In the genomic region with DNA sequence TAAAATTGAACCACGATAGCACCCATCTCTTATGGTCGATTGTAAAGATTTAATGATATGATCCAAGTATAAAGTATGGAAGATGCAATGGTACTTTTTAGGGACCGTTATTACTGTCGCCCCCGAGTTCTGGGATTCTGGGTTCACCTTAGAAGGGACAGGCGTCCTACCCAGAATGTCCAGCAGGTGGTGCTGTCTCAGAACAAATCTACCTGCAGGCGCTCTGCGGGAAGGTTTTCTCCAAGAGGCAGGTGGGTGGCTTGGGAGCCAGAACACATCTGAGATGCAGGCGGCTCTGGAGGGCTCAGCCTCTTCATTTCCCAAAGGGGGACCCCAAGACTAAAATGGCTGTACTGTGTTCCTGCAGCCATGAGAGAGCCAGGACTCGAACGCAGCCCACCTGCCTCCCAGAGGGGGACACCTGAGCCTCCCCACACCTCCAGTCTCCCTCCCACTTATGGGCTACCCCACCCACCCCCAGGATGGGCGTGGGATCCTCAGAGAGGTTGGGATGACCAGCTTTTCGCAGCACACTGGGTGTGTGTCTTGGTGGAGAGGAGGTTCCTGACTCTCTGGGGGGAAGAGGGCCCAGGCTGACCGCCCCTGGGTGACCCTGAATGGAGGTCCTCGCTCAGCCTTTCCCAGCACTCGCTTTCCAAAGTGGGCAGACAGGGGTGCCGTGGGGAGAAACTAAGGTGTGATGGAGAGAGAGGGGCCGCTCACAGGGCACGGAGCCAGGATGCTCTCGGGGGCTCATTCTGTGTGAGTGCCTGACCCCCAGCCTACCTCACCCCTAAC, we compare ENCODE assay signal across 8 cellular contexts. TPM values are rescaled to one million over a fixed set of nuclear protein-coding genes. Genes with fewer than 3 reads are reported as not detected.
DNase-seq lines count a peak whose midpoint lies in the region; ATAC-seq and TF ChIP-seq lines count a peak whose summit lies in the region.

No MANE protein-coding gene starts in this region.

- H3K4me2 ChIP-seq in OCI-LY7 (ENCODE audit: low read length): no peak overlapping the region

- H3K9me3 ChIP-seq in HEK293 (ENCODE audit: control insufficient read depth, insufficient read depth, low read depth, low read length): no peaks in the 10 kb centered on the region
- H3K9me3 ChIP-seq in OCI-LY7 (ENCODE audit: low read length): no peaks in the 10 kb centered on the region

- peaks cover 12% of the 10 kb centered on the region for H3K27me3 ChIP-seq in foreskin keratinocyte

- H3K4me3 ChIP-seq in HEK293 (ENCODE audit: low read depth, low read length): no peak overlapping the region
- no peak overlapping the region for H3K4me3 ChIP-seq in OCI-LY7 (ENCODE audit: low read depth, low read length, poor library complexity, severe bottlenecking)

- H3K36me3 ChIP-seq in HEK293 (ENCODE audit: control insufficient read depth in 2 of 2, insufficient read depth in 1 of 2, low read length in 2 of 2) (no peaks in the 10 kb centered on the region), OCI-LY7 (ENCODE audit: insufficient read depth, low read length) (no peaks in the 10 kb centered on the region)

- H3K9me2 ChIP-seq in OCI-LY7 (ENCODE audit: insufficient read depth, low read length): no peaks in the 10 kb centered on the region

- no peak overlapping the region for H3K27ac Mint-ChIP-seq in activated T-cell treated with anti-CD3 and anti-CD28 coated beads, Interleukin-2, amount 50 U/mL, for 72 hours
- H3K27ac Mint-ChIP-seq in osteocyte (ENCODE audit: unreplicated experiment) (peak overlapping the region; percentile 46), type B pancreatic cell (no peak overlapping the region)

- no peak overlapping the region for H2AFZ ChIP-seq in OCI-LY7 (ENCODE audit: low read length)

- CTCF ChIA-PET in HEK293 (lab: Yijun Ruan, JAX): interaction anchor here (0.5 to 14.6 kb wide), 86 partner anchors 9 to 1282 kb away, joined by 3 to 421 read pairs (median 4); no protein-coding TSS in a partner anchor
- CTCF ChIA-PET in OCI-LY7 (lab: Charles Lee; ENCODE audit: unreplicated experiment): interaction anchor here (0.5 to 1.6 kb wide), 8 partner anchors 13 to 374 kb away, joined by 3 to 9 read pairs (median 4); no protein-coding TSS in a partner anchor

- H3K27me3 Mint-ChIP-seq in activated T-cell treated with anti-CD3 and anti-CD28 coated beads, Interleukin-2, amount 50 U/mL, for 72 hours (ENCODE audit: low read depth): peaks cover 45% of the 10 kb centered on the region
- H3K27me3 Mint-ChIP-seq in osteocyte (ENCODE audit: unreplicated experiment): no peaks in the 10 kb centered on the region
- H3K27me3 Mint-ChIP-seq in type B pancreatic cell: peaks cover 36% of the 10 kb centered on the region

- no TSS peak for BruUV-seq in OCI-LY7 (replicated peaks; lab: Mats Ljungman, UMichigan)

- H3K36me3 Mint-ChIP-seq in activated T-cell treated with anti-CD3 and anti-CD28 coated beads, Interleukin-2, amount 50 U/mL, for 72 hours (ENCODE audit: insufficient read depth in 2 of 2): no peaks in the 10 kb centered on the region
- peaks cover 2% of the 10 kb centered on the region for H3K36me3 Mint-ChIP-seq in osteocyte (ENCODE audit: unreplicated experiment)
- no peaks in the 10 kb centered on the region for H3K36me3 Mint-ChIP-seq in type B pancreatic cell

- H3K79me2 ChIP-seq in OCI-LY7 (ENCODE audit: insufficient read depth, low read depth, low read length): no peaks in the 10 kb centered on the region

- H3K27ac ChIP-seq in C4-2B: no peak overlapping the region
- H3K27ac ChIP-seq in HEK293 (ENCODE audit: extremely low read depth, low read depth, low read length): no peak overlapping the region
- H3K27ac ChIP-seq in OCI-LY7 (ENCODE audit: low read depth, low read length, poor library complexity, severe bottlenecking): no peak overlapping the region
- no peak overlapping the region for H3K27ac ChIP-seq in foreskin keratinocyte

- intact Hi-C loops in OCI-LY7 (cut with micrococcal nuclease; ENCODE audit: unreplicated experiment): loop anchor here (1.0 to 5.0 kb wide), 5 partner anchors 178 to 375 kb away; no protein-coding TSS in a partner anchor

- no peaks in the 10 kb centered on the region for H4K20me1 ChIP-seq in OCI-LY7 (ENCODE audit: insufficient read depth, low read length)

- H3K4me3 Mint-ChIP-seq in activated T-cell treated with anti-CD3 and anti-CD28 coated beads, Interleukin-2, amount 50 U/mL, for 72 hours: no peak overlapping the region
- no peak overlapping the region for H3K4me3 Mint-ChIP-seq in osteocyte (ENCODE audit: unreplicated experiment)
- H3K4me3 Mint-ChIP-seq in type B pancreatic cell: no peak overlapping the region

- H3K4me1 Mint-ChIP-seq in activated T-cell treated with anti-CD3 and anti-CD28 coated beads, Interleukin-2, amount 50 U/mL, for 72 hours (ENCODE audit: low read depth): peaks cover 6% of the 10 kb centered on the region
- H3K4me1 Mint-ChIP-seq in osteocyte (ENCODE audit: unreplicated experiment): peaks cover 37% of the 10 kb centered on the region
- H3K4me1 Mint-ChIP-seq in type B pancreatic cell (ENCODE audit: unreplicated experiment): peaks cover 5% of the 10 kb centered on the region

- TF ChIP-seq CTCF in C4-2B (conservative IDR thresholded peaks at IDR 0.05) (peak; percentile 92), HEK293 (tag by site-specific recombination; IDR thresholded peaks at IDR 0.05) (peak; percentile 78), OCI-LY7 (conservative IDR thresholded peaks at IDR 0.05; ENCODE audit: low read length) (peak; percentile 97), foreskin keratinocyte (conservative IDR thresholded peaks at IDR 0.05) (peak; percentile 87), osteocyte (IDR thresholded peaks at IDR 0.05) (peak; percentile 93), type B pancreatic cell (conservative IDR thresholded peaks at IDR 0.05) (peak; percentile 97)

- POLR2A ChIA-PET in HEK293 (lab: Yijun Ruan, JAX): interaction anchor here (0.8 kb wide), 1 partner anchor 244 kb away, joined by 3 read pairs; no protein-coding TSS in a partner anchor
- POLR2A ChIA-PET in OCI-LY7 (lab: Charles Lee): interaction anchor here (1.5 kb wide), 1 partner anchor 9 kb away, joined by 4 read pairs; no protein-coding TSS in a partner anchor

- peak in 1 of 2 donors; percentile 22 for ATAC-seq in activated T-cell treated with anti-CD3 and anti-CD28 coated beads, Interleukin-2, amount 50 U/mL, for 72 hours (replicated peaks in 1 of 2)
- ATAC-seq in foreskin keratinocyte (peak; percentile 29), HG02678 (IDR thresholded peaks at IDR 0.05; ENCODE audit: unreplicated experiment) (no peak)

- DNase-seq in OCI-LY7 (ENCODE audit: low spot score) (peak; percentile 79), foreskin keratinocyte (peak in 1 of 2 donors; percentile 20), osteocyte (ENCODE audit: extremely low spot score, unreplicated experiment) (no peak), type B pancreatic cell (ENCODE audit: extremely low spot score, unreplicated experiment) (peak; percentile 79)
- peak; percentile 72 to 75 for DNase-seq in activated T-cell treated with anti-CD3 and anti-CD28 coated beads, Interleukin-2, amount 50 U/mL, for 72 hours

- H3K4me1 ChIP-seq in HEK293 (ENCODE audit: control insufficient read depth, insufficient read depth, low read length) (no peaks in the 10 kb centered on the region), OCI-LY7 (ENCODE audit: insufficient read depth, low read length, poor library complexity, severe bottlenecking) (peaks cover 9% of the 10 kb centered on the region), foreskin keratinocyte (no peaks in the 10 kb centered on the region)

- H3K9me3 Mint-ChIP-seq in activated T-cell treated with anti-CD3 and anti-CD28 coated beads, Interleukin-2, amount 50 U/mL, for 72 hours: no peaks in the 10 kb centered on the region
- H3K9me3 Mint-ChIP-seq in osteocyte (ENCODE audit: unreplicated experiment) (no peaks in the 10 kb centered on the region), type B pancreatic cell (no peaks in the 10 kb centered on the region)

TF ChIP-seq in HEK293, 187 proteins besides CTCF, POLR2A, EP300 and RAD21 (continues in another document):
- peak; percentile 11; the same call in 1 of the 2 replicates for TF ChIP-seq SP3 (tag by site-specific recombination; IDR thresholded peaks at IDR 0.05)
- TF ChIP-seq, protein P1, sequence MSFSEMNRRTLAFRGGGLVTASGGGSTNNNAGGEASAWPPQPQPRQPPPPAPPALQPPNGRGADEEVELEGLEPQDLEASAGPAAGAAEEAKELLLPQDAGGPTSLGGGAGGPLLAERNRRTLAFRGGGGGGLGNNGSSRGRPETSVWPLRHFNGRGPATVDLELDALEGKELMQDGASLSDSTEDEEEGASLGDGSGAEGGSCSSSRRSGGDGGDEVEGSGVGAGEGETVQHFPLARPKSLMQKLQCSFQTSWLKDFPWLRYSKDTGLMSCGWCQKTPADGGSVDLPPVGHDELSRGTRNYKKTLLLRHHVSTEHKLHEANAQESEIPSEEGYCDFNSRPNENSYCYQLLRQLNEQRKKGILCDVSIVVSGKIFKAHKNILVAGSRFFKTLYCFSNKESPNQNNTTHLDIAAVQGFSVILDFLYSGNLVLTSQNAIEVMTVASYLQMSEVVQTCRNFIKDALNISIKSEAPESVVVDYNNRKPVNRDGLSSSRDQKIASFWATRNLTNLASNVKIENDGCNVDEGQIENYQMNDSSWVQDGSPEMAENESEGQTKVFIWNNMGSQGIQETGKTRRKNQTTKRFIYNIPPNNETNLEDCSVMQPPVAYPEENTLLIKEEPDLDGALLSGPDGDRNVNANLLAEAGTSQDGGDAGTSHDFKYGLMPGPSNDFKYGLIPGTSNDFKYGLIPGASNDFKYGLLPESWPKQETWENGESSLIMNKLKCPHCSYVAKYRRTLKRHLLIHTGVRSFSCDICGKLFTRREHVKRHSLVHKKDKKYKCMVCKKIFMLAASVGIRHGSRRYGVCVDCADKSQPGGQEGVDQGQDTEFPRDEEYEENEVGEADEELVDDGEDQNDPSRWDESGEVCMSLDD (tag by site-specific recombination; IDR thresholded peaks at IDR 0.05): peak; percentile 33; the same call in 1 of the 2 replicates
- TF ChIP-seq EGR2 (tag by site-specific recombination; IDR thresholded peaks at IDR 0.05; ENCODE audit: low read depth): peak; percentile 87
- peak; percentile 60 for TF ChIP-seq ZEB2 (tag by site-specific recombination; IDR thresholded peaks at IDR 0.05)
- peak; percentile 63; the same call in 1 of the 2 replicates for TF ChIP-seq ZNF660 (tag by site-specific recombination; IDR thresholded peaks at IDR 0.05)
- TF ChIP-seq ZNF654 (tag by site-specific recombination; IDR thresholded peaks at IDR 0.05; ENCODE audit: low read depth): peak; percentile 86
- no peak for TF ChIP-seq ZNF510 (tag by site-specific recombination; IDR thresholded peaks at IDR 0.05; ENCODE audit: insufficient replicate concordance)
- TF ChIP-seq SP2 (tag by site-specific recombination; IDR thresholded peaks at IDR 0.05): no peak
- no peak for TF ChIP-seq YY1 (tag by site-specific recombination; IDR thresholded peaks at IDR 0.05)

RNA-seq across cellular contexts. Expression of a gene that starts 28.1 kb away (rescaled TPM):
- 11.3 and 12.5 TPM in 2 replicates for total RNA-seq in OCI-LY7 (2014; rRNA removed; shearing (Covaris generic))
- total RNA-seq in OCI-LY7 (2022): 7.4 and 10.5 TPM in 2 replicates
- under 1 TPM in 1 of 2 donors, not detected in 1; 0.07 TPM for total RNA-seq in activated T-cell treated with anti-CD3 and anti-CD28 coated beads, Interleukin-2, amount 50 U/mL, for 72 hours
- total RNA-seq in foreskin keratinocyte: 0.46 and 0.68 TPM in 2 replicates
- 0.46 and 0.65 TPM in 2 replicates for polyA plus RNA-seq in foreskin keratinocyte
- 21.8 and 22.6 TPM in 2 replicates for total RNA-seq in osteocyte
- 1.6 and 3.9 TPM in 2 replicates for total RNA-seq in type B pancreatic cell (ENCODE audit: low replicate concordance)
